18 cellular contexts compared by ENCODE assay signal in genomic region chr10:44923611-44924010, GRCh38. TPM values are rescaled to one million over a fixed set of nuclear protein-coding genes. Genes with fewer than 3 reads are reported as not detected.
DNase-seq lines count a peak whose midpoint lies in the region; ATAC-seq and TF ChIP-seq lines count a peak whose summit lies in the region.
"Had no signal": no experiment of that assay in that cellular context is flagged by ENCODE, and none has a peak within 500 bp of the region (broad histone marks: within the 10 kb centered on the region; RNA-seq: fewer than 3 reads in every experiment).

No MANE protein-coding gene starts in this region.

- H3K4me3 Mint-ChIP-seq in CD4-positive, alpha-beta T cell = no peak overlapping the region
- H3K4me3 Mint-ChIP-seq: B cell; CD4-positive, CD25-positive, alpha-beta regulatory T cell; GM23338; IgD-negative memory B cell had no signal

- H3K27me3 ChIP-seq in right atrium auricular region (no peaks in the 10 kb centered on the region), thyroid gland (no peaks in the 10 kb centered on the region)
- H3K27me3 ChIP-seq in CD4-positive, alpha-beta T cell (ENCODE audit: control insufficient read depth, insufficient read depth, low read length) = no peaks in the 10 kb centered on the region

- H3K4me1 Mint-ChIP-seq in CD4-positive, alpha-beta T cell (ENCODE audit: low read depth) = no peaks in the 10 kb centered on the region
- H3K4me1 Mint-ChIP-seq: B cell; CD4-positive, CD25-positive, alpha-beta regulatory T cell; GM23338; IgD-negative memory B cell had no signal

- CTCF ChIA-PET in CD4-positive, alpha-beta T cell (lab: Charles Lee) = no interaction called here

- DNase-seq in cardiac septum (ENCODE audit: low spot score) = peak; percentile 46
- DNase-seq in right atrium auricular region (ENCODE audit: low spot score) = no peak
- peak; percentile 62 for DNase-seq in RPMI8226
- peak; percentile 32 for DNase-seq in left lobe of liver (ENCODE audit: low spot score)
- peak in 1 of 2 donors; percentile 18 for DNase-seq in thyroid gland
- no peak for DNase-seq in CD4-positive, alpha-beta T cell
- DNase-seq in activated effector memory CD4-positive, alpha-beta T cell treated with Interleukin-2 at 50 U/mL for 16 hours = no peak
- DNase-seq: C1 segment of cervical spinal cord; CD4-positive, CD25-positive, alpha-beta regulatory T cell; DMS79 treated with DMSO at 0.1 percent for 48 hours; GF-D8; HCEC 1CT had no signal

- TF ChIP-seq CTCF in right atrium auricular region (IDR thresholded peaks at IDR 0.05) = no peak
- no peak for TF ChIP-seq CTCF in thyroid gland (IDR thresholded peaks at IDR 0.05)
- no peak for TF ChIP-seq CTCF in CD4-positive, alpha-beta T cell (IDR thresholded peaks at IDR 0.05)

- H3K4me3 ChIP-seq in right atrium auricular region (no peak overlapping the region), thyroid gland (replicated peaks in 1 of 3) (no peak overlapping the region)
- H3K4me3 ChIP-seq: GM23338 had no signal

- H3K9me3 Mint-ChIP-seq in CD4-positive, alpha-beta T cell = no peaks in the 10 kb centered on the region
- H3K9me3 Mint-ChIP-seq: CD4-positive, CD25-positive, alpha-beta regulatory T cell; GM23338 had no signal

- no peaks in the 10 kb centered on the region for H3K36me3 Mint-ChIP-seq in CD4-positive, alpha-beta T cell (ENCODE audit: low read depth)
- H3K36me3 Mint-ChIP-seq: CD4-positive, CD25-positive, alpha-beta regulatory T cell; IgD-negative memory B cell had no signal

- 96 to 97% methylated on average over 3 of the region's 3 CpGs for WGBS in thyroid gland, 2 donors

- H3K27ac Mint-ChIP-seq in CD4-positive, alpha-beta T cell = no peak overlapping the region
- H3K27ac Mint-ChIP-seq: B cell; CD4-positive, CD25-positive, alpha-beta regulatory T cell; GM23338; IgD-negative memory B cell had no signal

- intact Hi-C loops in cardiac septum (cut with DNase I) = no loop called here
- intact Hi-C loops in thyroid gland (cut with DNase I) = no loop called here
- intact Hi-C loops in CD4-positive, alpha-beta T cell (cut with DNase I, micrococcal nuclease) = no loop called here

- H3K4me1 ChIP-seq in right atrium auricular region (no peaks in the 10 kb centered on the region), thyroid gland (peaks cover 42 to 57% of the 10 kb centered on the region in 2 donors)

- ATAC-seq in left lobe of liver (no peak), HG02973 (IDR thresholded peaks at IDR 0.05; ENCODE audit: unreplicated experiment) (no peak)
- no peak for ATAC-seq in CD4-positive, alpha-beta T cell (ENCODE audit: poor library complexity)
- ATAC-seq: HepG2 had no signal

- H3K27ac ChIP-seq in right atrium auricular region (no peak overlapping the region), thyroid gland (peak overlapping the region; percentile 7 to 74 (median 59))
- H3K27ac ChIP-seq in CD4-positive, alpha-beta T cell (ENCODE audit: low read depth, low read length) = no peak overlapping the region

- POLR2A ChIA-PET in CD4-positive, alpha-beta T cell (lab: Charles Lee) = no interaction called here

- H3K36me3 ChIP-seq in right atrium auricular region = no peaks in the 10 kb centered on the region
- H3K36me3 ChIP-seq in thyroid gland = no peaks in the 10 kb centered on the region

- H3K27me3 Mint-ChIP-seq in CD4-positive, alpha-beta T cell = no peaks in the 10 kb centered on the region
- H3K27me3 Mint-ChIP-seq: CD4-positive, CD25-positive, alpha-beta regulatory T cell had no signal

- H3K9me3 ChIP-seq in right atrium auricular region = no peaks in the 10 kb centered on the region
- no peaks in the 10 kb centered on the region for H3K9me3 ChIP-seq in thyroid gland
- H3K9me3 ChIP-seq in CD4-positive, alpha-beta T cell (ENCODE audit: control insufficient read depth, low read length) = no peaks in the 10 kb centered on the region

- no peak for TF ChIP-seq POLR2A in thyroid gland (IDR thresholded peaks at IDR 0.05)

RNA-seq across cellular contexts. Expression of gene TMEM72, which starts 12.5 kb away (rescaled TPM):
- not detected for total RNA-seq in cardiac septum
- total RNA-seq in right atrium auricular region = under 1 TPM in 1 of 2 donors, not detected in 1; 0.15 TPM
- not detected for total RNA-seq in left lobe of liver
- total RNA-seq in thyroid gland = not detected
- not detected for total RNA-seq in CD4-positive, alpha-beta T cell
- total RNA-seq: A172; B cell; CD4-positive, CD25-positive, alpha-beta regulatory T cell; GM23338 had no signal

RNA-seq across cellular contexts. Expression of gene RASSF4, which starts 36.0 kb away (rescaled TPM):
- total RNA-seq in cardiac septum (47.5 TPM), right atrium auricular region (10 to 100 TPM; 43.3 to 43.4 TPM), left lobe of liver (25.0 TPM), thyroid gland (100 to 1,000 TPM; 175 to 226 (median 203) TPM)
- total RNA-seq in CD4-positive, alpha-beta T cell = 1 to 10 TPM in 1 of 2 experiments, under 1 TPM in 1; 0.88 to 1.4 TPM

RNA-seq across cellular contexts. Expression of gene DEPP1, which starts 55.0 kb away (rescaled TPM):
- total RNA-seq in cardiac septum (45.5 TPM), right atrium auricular region (100 to 1,000 TPM in 1 of 2 donors, 10 to 100 TPM in 1; 68.8 to 143 TPM), left lobe of liver (6.8 TPM), thyroid gland (100 to 1,000 TPM in 2 of 4 donors, 10 to 100 TPM in 2; 45.1 to 518 (median 182) TPM)
- total RNA-seq in CD4-positive, alpha-beta T cell = not detected
- total RNA-seq: B cell had no signal

Comparison
In these comparisons a context has a peak if more than half of its experiments do, and no peak if none do; other contexts are left out.
1. DNase-seq: peak in cardiac septum (single experiment), RPMI8226 (single experiment) and left lobe of liver (single experiment); none in right atrium auricular region (single experiment), CD4-positive, alpha-beta T cell (0 of 10) and activated effector memory CD4-positive, alpha-beta T cell treated with Interleukin-2 at 50 U/mL for 16 hours (single experiment).
2. H3K27ac ChIP-seq: peak in thyroid gland (3 of 3); none in right atrium auricular region (0 of 2) and CD4-positive, alpha-beta T cell (single experiment).
3. RNA of gene RASSF4, which starts 36.0 kb away (total RNA-seq): 175 to 226 TPM in thyroid gland, 47.5 TPM in cardiac septum (single experiment), 43.3 to 43.4 TPM in right atrium auricular region and 25.0 TPM in left lobe of liver (single experiment); 0.88 to 1.4 TPM in CD4-positive, alpha-beta T cell; every median in the first group is over 10 times any median in the second.